In the genomic region with DNA sequence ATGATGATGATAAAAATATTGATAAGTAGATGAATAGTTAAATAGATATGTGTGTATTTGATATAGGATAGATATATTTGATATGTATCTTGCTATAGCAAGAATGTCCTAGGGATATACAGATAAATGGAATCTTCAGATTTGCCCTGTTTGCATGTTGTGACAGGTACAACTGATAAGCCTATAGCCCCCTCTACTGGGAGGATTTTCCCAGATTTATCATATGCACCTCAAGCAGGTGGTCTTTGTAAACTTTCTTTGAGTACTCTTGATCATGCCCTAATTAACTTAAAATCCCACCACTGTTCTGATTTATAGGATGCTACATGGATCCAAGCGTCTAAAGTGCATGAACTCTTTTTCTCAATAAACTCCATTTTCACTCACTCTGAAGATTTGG, we compare ENCODE assay signal across 12 cellular contexts.
DNase-seq lines count a peak whose midpoint lies in the region; ATAC-seq and TF ChIP-seq lines count a peak whose summit lies in the region.
"Had no signal": no experiment of that assay in that cellular context is flagged by ENCODE, and none has a peak within 500 bp of the region (broad histone marks: within the 10 kb centered on the region; RNA-seq: fewer than 3 reads in every experiment).

No MANE protein-coding gene starts in this region.

- DNase-seq in DMS53 (lab: John Stamatoyannopoulos, UW): peak; percentile 20
- no peak for DNase-seq in DMS53 treated with DMSO at 0.1 percent for 48 hours (lab: John Stamatoyannopoulos, UW; ENCODE audit: unreplicated experiment)
- peak; percentile 71 for DNase-seq in NCI-H69 (lab: John Stamatoyannopoulos, UW)
- peak; percentile 0 for DNase-seq in choroid plexus epithelial cell (ENCODE audit: low read depth)
- DNase-seq in retina: peak; percentile 18
- no peak for DNase-seq in GDM1 (lab: John Stamatoyannopoulos, UW)
- DNase-seq: caudate nucleus, NCI-H1436 treated with DMSO at 0.1 percent for 48 hours had no signal

- H3K4me3 ChIP-seq in choroid plexus epithelial cell (ENCODE audit: low read depth, low read length): no peak overlapping the region
- H3K4me3 ChIP-seq: tibial nerve had no signal

- ATAC-seq in GM18502 (IDR thresholded peaks at IDR 0.05; ENCODE audit: poor library complexity, unreplicated experiment) (no peak), HG02642 (IDR thresholded peaks at IDR 0.05; ENCODE audit: poor library complexity, unreplicated experiment) (no peak)
- ATAC-seq: natural killer cell treated with Interleukin-12 subunit alpha and Interleukin-12 subunit beta and Interleukin-15 and Interleukin-18, amount 100 ng/mL, for 72 hours had no signal

- no peak for TF ChIP-seq CTCF in choroid plexus epithelial cell (conservative IDR thresholded peaks at IDR 0.05; ENCODE audit: low read depth, low read length)

Comparison
In these comparisons a context has a peak if more than half of its experiments do, and no peak if none do; other contexts are left out.
1. DNase-seq: peak in DMS53 (single experiment), NCI-H69 (single experiment), choroid plexus epithelial cell (single experiment) and retina (single experiment); none in DMS53 treated with DMSO at 0.1 percent for 48 hours (single experiment) and GDM1 (single experiment).